8 cellular contexts compared by ENCODE assay signal in genomic region chrX:2574271-2574670, GRCh38.
"Had no signal": no experiment of that assay in that cellular context is flagged by ENCODE, and none has a peak within 500 bp of the region (broad histone marks: within the 10 kb centered on the region; RNA-seq: fewer than 3 reads in every experiment).

No MANE protein-coding gene starts in this region.

- H3K4me3 ChIP-seq: GM23248, HAP-1, K562 had no signal

- DNase-seq: GM23248, GOT3, H7, IMR-90, KG1 had no signal

- H3K36me3 ChIP-seq: HAP-1 had no signal

- ATAC-seq: HCT116, K562 had no signal

- H3K9me3 ChIP-seq: HAP-1 had no signal

- H3K27ac ChIP-seq: GM23248 had no signal
